35 cellular contexts compared by ENCODE assay signal in genomic region chr6:125038925-125039324, GRCh38.
"Had no signal": no experiment of that assay in that cellular context is flagged by ENCODE, and none has a peak within 500 bp of the region (broad histone marks: within the 10 kb centered on the region; RNA-seq: fewer than 3 reads in every experiment).

No MANE protein-coding gene starts in this region.

- DNase-seq: MG63, MM.1S, MV-4-11, NCI-H1048, NCI-H1092, NCI-H1092 treated with DMSO at 0.1 percent for 48 hours, NCI-H1105, NCI-H1105 treated with DMSO at 0.1 percent for 48 hours, NCI-H1417, NCI-H1417 treated with DMSO at 0.1 percent for 48 hours, NCI-H1436, NCI-H1436 treated with DMSO at 0.1 percent for 48 hours, NCI-H146, NCI-H1694, NCI-H1694 treated with DMSO at 0.1 percent for 48 hours, NCI-H187, NCI-H187 treated with DMSO at 0.1 percent for 48 hours, NCI-H1930, NCI-H2029, NCI-H2029 treated with DMSO at 0.1 percent for 48 hours, NCI-H2081, NCI-H2081 treated with DMSO at 0.1 percent for 48 hours, NCI-H2107, NCI-H2171, NCI-H2171 treated with DMSO at 0.1 percent for 48 hours, NCI-H2227 treated with DMSO at 0.1 percent for 48 hours, NCI-H226, NCI-H345, NCI-H446, NCI-H446 treated with DMSO at 0.1 percent for 48 hours, NCI-H510A, NCI-H510A treated with DMSO at 0.1 percent for 48 hours, NCI-H524, NCI-H524 treated with DMSO at 0.1 percent for 48 hours, NCI-H526 had no signal

- H3K4me3 ChIP-seq: MG63 had no signal

- H3K36me3 ChIP-seq: MG63 had no signal

- H3K27me3 ChIP-seq: MG63 had no signal
